ENCODE assay signal across 1 cellular context in genomic region chr2:108594132-108594981, GRCh38.
TF ChIP-seq lines count a peak whose summit lies in the region.

No MANE protein-coding gene starts in this region.

TF ChIP-seq in K562, 482 proteins besides CTCF, POLR2A, EP300 and RAD21 (continued from another document):
- TF ChIP-seq, protein P1, sequence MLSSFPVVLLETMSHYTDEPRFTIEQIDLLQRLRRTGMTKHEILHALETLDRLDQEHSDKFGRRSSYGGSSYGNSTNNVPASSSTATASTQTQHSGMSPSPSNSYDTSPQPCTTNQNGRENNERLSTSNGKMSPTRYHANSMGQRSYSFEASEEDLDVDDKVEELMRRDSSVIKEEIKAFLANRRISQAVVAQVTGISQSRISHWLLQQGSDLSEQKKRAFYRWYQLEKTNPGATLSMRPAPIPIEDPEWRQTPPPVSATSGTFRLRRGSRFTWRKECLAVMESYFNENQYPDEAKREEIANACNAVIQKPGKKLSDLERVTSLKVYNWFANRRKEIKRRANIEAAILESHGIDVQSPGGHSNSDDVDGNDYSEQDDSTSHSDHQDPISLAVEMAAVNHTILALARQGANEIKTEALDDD (IDR thresholded peaks at IDR 0.05): peak; percentile 96
- TF ChIP-seq PHB2 (IDR thresholded peaks at IDR 0.05; ENCODE audit: low read depth) (no peak), TEAD2 (tag; IDR thresholded peaks at IDR 0.05) (0 out of 2 replicates have a peak, but pooled peaks have one; percentile 30), ELK3 (CRISPR knock-in tag; IDR thresholded peaks at IDR 0.05) (no peak), TEAD4 (IDR thresholded peaks at IDR 0.05; ENCODE audit: low read length) (peak; percentile 50; the same call in 1 of the 2 replicates), TEAD4 (CRISPR knock-in tag; IDR thresholded peaks at IDR 0.05; ENCODE audit: borderline replicate concordance) (no peak), BRCA1 (IDR thresholded peaks at IDR 0.05) (no peak), BRCA1 (CRISPR knock-in tag; IDR thresholded peaks at IDR 0.05) (no peak), DMBX1 (CRISPR knock-in tag; IDR thresholded peaks at IDR 0.05; ENCODE audit: borderline replicate concordance) (0 out of 2 replicates have a peak, but pooled peaks have one; percentile 36), PCBP2 (IDR thresholded peaks at IDR 0.05; ENCODE audit: low read depth, low read length, poor library complexity, severe bottlenecking) (no peak), ARID1B (IDR thresholded peaks at IDR 0.05) (peak; percentile 58), E2F1 (CRISPR knock-in tag; IDR thresholded peaks at IDR 0.05) (no peak), GTF2E2 (tag; IDR thresholded peaks at IDR 0.05) (peak; percentile 86), FOXK2 (conservative IDR thresholded peaks at IDR 0.05 in 1 of 2, IDR thresholded peaks at IDR 0.05 in 1 of 2; ENCODE audit: low read depth in 2 of 2) (peak in 1 of 2 experiments; percentile 15; a peak in 1 of 4 replicates), CAMTA2 (CRISPR knock-in tag; conservative IDR thresholded peaks at IDR 0.05) (no peak), ZNF23 (CRISPR knock-in tag; IDR thresholded peaks at IDR 0.05) (no peak), ZNF644 (tag; IDR thresholded peaks at IDR 0.05; ENCODE audit: low read depth) (peak; percentile 55; the same call in 1 of the 2 replicates), ZNF324 (CRISPR knock-in tag; IDR thresholded peaks at IDR 0.05) (no peak), NR4A1 (CRISPR knock-in tag; IDR thresholded peaks at IDR 0.05) (no peak), NR4A1 (tag; IDR thresholded peaks at IDR 0.05) (0 out of 2 replicates have a peak, but pooled peaks have one; percentile 30), POLR2H (tag; IDR thresholded peaks at IDR 0.05; ENCODE audit: low read depth) (peak; percentile 26), MAZ (CRISPR knock-in tag; conservative IDR thresholded peaks at IDR 0.05 in 1 of 2, IDR thresholded peaks at IDR 0.05 in 1 of 2) (no peak), MECOM (CRISPR knock-in tag; IDR thresholded peaks at IDR 0.05) (0 out of 2 replicates have a peak, but pooled peaks have one; percentile 4), CBFA2T3 (IDR thresholded peaks at IDR 0.05) (0 out of 2 replicates have a peak, but pooled peaks have one; percentile 13), ESRRB (CRISPR knock-in tag; IDR thresholded peaks at IDR 0.05; ENCODE audit: borderline replicate concordance) (0 out of 2 replicates have a peak, but pooled peaks have one; percentile 38), CREM (IDR thresholded peaks at IDR 0.05; ENCODE audit: low read depth) (0 out of 2 replicates have a peak, but pooled peaks have one; percentile 17), NFIX (CRISPR knock-in tag; IDR thresholded peaks at IDR 0.05; ENCODE audit: low read depth) (no peak), SMARCA4 (IDR thresholded peaks at IDR 0.05) (peak; percentile 53), FOSL1 (tag; conservative IDR thresholded peaks at IDR 0.05) (peak; percentile 81), BRD4 (IDR thresholded peaks at IDR 0.05) (peak; percentile 64; the same call in 1 of the 2 replicates), ZNF316 (IDR thresholded peaks at IDR 0.05) (peak; percentile 46), MAFG (tag; conservative IDR thresholded peaks at IDR 0.05) (no peak; the same call in 1 of the 2 replicates), GABPA (tag; conservative IDR thresholded peaks at IDR 0.05; ENCODE audit: low read depth) (peak; percentile 9; the same call in 1 of the 2 replicates), JUN (IDR thresholded peaks at IDR 0.05; ENCODE audit: borderline replicate concordance, low read depth, low read length) (peak; percentile 79), JUN (CRISPR knock-in tag; IDR thresholded peaks at IDR 0.05; ENCODE audit: borderline replicate concordance) (no peak), SOX6 (IDR thresholded peaks at IDR 0.05) (peak; percentile 31; the same call in 1 of the 2 replicates), JUND (IDR thresholded peaks at IDR 0.05; ENCODE audit: borderline replicate concordance, low read depth, low read length) (peak; percentile 79), JUND (tag; IDR thresholded peaks at IDR 0.05; ENCODE audit: borderline replicate concordance, low read depth, low read length) (peak; percentile 46; the same call in 1 of the 3 replicates)
- TF ChIP-seq, protein P2, sequence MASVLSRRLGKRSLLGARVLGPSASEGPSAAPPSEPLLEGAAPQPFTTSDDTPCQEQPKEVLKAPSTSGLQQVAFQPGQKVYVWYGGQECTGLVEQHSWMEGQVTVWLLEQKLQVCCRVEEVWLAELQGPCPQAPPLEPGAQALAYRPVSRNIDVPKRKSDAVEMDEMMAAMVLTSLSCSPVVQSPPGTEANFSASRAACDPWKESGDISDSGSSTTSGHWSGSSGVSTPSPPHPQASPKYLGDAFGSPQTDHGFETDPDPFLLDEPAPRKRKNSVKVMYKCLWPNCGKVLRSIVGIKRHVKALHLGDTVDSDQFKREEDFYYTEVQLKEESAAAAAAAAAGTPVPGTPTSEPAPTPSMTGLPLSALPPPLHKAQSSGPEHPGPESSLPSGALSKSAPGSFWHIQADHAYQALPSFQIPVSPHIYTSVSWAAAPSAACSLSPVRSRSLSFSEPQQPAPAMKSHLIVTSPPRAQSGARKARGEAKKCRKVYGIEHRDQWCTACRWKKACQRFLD (CRISPR knock-in tag; IDR thresholded peaks at IDR 0.05): 0 out of 2 replicates have a peak, but pooled peaks have one; percentile 20
- TF ChIP-seq, protein P3, sequence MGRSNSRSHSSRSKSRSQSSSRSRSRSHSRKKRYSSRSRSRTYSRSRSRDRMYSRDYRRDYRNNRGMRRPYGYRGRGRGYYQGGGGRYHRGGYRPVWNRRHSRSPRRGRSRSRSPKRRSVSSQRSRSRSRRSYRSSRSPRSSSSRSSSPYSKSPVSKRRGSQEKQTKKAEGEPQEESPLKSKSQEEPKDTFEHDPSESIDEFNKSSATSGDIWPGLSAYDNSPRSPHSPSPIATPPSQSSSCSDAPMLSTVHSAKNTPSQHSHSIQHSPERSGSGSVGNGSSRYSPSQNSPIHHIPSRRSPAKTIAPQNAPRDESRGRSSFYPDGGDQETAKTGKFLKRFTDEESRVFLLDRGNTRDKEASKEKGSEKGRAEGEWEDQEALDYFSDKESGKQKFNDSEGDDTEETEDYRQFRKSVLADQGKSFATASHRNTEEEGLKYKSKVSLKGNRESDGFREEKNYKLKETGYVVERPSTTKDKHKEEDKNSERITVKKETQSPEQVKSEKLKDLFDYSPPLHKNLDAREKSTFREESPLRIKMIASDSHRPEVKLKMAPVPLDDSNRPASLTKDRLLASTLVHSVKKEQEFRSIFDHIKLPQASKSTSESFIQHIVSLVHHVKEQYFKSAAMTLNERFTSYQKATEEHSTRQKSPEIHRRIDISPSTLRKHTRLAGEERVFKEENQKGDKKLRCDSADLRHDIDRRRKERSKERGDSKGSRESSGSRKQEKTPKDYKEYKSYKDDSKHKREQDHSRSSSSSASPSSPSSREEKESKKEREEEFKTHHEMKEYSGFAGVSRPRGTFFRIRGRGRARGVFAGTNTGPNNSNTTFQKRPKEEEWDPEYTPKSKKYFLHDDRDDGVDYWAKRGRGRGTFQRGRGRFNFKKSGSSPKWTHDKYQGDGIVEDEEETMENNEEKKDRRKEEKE (IDR thresholded peaks at IDR 0.05; ENCODE audit: borderline replicate concordance in 1 of 2, control insufficient read depth in 1 of 2, low read depth in 2 of 2, low read length in 1 of 2): 0 out of 4 replicates have a peak, but pooled peaks of 1 of the 2 experiments have one; percentile 35
- TF ChIP-seq, protein P4, sequence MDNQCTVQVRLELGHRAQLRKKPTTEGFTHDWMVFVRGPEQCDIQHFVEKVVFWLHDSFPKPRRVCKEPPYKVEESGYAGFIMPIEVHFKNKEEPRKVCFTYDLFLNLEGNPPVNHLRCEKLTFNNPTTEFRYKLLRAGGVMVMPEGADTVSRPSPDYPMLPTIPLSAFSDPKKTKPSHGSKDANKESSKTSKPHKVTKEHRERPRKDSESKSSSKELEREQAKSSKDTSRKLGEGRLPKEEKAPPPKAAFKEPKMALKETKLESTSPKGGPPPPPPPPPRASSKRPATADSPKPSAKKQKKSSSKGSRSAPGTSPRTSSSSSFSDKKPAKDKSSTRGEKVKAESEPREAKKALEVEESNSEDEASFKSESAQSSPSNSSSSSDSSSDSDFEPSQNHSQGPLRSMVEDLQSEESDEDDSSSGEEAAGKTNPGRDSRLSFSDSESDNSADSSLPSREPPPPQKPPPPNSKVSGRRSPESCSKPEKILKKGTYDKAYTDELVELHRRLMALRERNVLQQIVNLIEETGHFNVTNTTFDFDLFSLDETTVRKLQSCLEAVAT (IDR thresholded peaks at IDR 0.05): 0 out of 4 replicates have a peak, but pooled peaks of 1 of the 2 experiments have one; percentile 44
- TF ChIP-seq, protein P5, sequence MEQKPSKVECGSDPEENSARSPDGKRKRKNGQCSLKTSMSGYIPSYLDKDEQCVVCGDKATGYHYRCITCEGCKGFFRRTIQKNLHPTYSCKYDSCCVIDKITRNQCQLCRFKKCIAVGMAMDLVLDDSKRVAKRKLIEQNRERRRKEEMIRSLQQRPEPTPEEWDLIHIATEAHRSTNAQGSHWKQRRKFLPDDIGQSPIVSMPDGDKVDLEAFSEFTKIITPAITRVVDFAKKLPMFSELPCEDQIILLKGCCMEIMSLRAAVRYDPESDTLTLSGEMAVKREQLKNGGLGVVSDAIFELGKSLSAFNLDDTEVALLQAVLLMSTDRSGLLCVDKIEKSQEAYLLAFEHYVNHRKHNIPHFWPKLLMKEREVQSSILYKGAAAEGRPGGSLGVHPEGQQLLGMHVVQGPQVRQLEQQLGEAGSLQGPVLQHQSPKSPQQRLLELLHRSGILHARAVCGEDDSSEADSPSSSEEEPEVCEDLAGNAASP (IDR thresholded peaks at IDR 0.05): no peak
